Comparison of ENCODE assay signal across 20 cellular contexts in genomic region chr1:219805191-219805590, GRCh38.
DNase-seq lines count a peak whose midpoint lies in the region; ATAC-seq and TF ChIP-seq lines count a peak whose summit lies in the region.
"Had no signal": no experiment of that assay in that cellular context is flagged by ENCODE, and none has a peak within 500 bp of the region (broad histone marks: within the 10 kb centered on the region; RNA-seq: fewer than 3 reads in every experiment).

No MANE protein-coding gene starts in this region.

- H4K20me1 ChIP-seq in GM23338 (replicated peaks; ENCODE audit: insufficient read depth) (no peaks in the 10 kb centered on the region), PC-3 (ENCODE audit: low read length) (no peaks in the 10 kb centered on the region), mammary epithelial cell (ENCODE audit: insufficient read depth, low read length) (no peaks in the 10 kb centered on the region)

- no peaks in the 10 kb centered on the region for H3K36me3 ChIP-seq in GM23338 (ENCODE audit: insufficient read depth)
- H3K36me3 ChIP-seq in PC-3 (ENCODE audit: low read depth, low read length): no peaks in the 10 kb centered on the region
- H3K36me3 ChIP-seq in mammary epithelial cell (ENCODE audit: insufficient read depth, low read length): no peaks in the 10 kb centered on the region

- H2AFZ ChIP-seq in GM23338 (peak overlapping the region; percentile 58; the same call in 1 of the 2 replicates), PC-3 (ENCODE audit: low read length) (no peak overlapping the region), mammary epithelial cell (ENCODE audit: low read depth, low read length) (no peak overlapping the region)

- H3K27ac Mint-ChIP-seq in GM23338: no peak overlapping the region
- H3K27ac Mint-ChIP-seq: activated naive CD8-positive, alpha-beta T cell treated with anti-CD3 and anti-CD28 coated beads, Interleukin-2, amount 10 ng/mL, durations not matched to agents 7 days and 5 days; activated T-cell treated with anti-CD3 and anti-CD28 coated beads, Interleukin-2, amount 50 U/mL, for 24 hours had no signal

- no peak overlapping the region for H3K4me3 ChIP-seq in GM23338
- H3K4me3 ChIP-seq in PC-3 (ENCODE audit: low read length): no peak overlapping the region
- H3K4me3 ChIP-seq in mammary epithelial cell (replicated peaks in 1 of 3; ENCODE audit: insufficient read depth in 1 of 3, low read depth in 2 of 3, low read length in 3 of 3): no peak overlapping the region
- H3K4me3 ChIP-seq: SK-N-MC had no signal

- H3K27ac ChIP-seq in GM23338 (ENCODE audit: low read depth) (no peak overlapping the region), PC-3 (ENCODE audit: low read length) (no peak overlapping the region), mammary epithelial cell (ENCODE audit: insufficient read depth, low read depth, low read length) (no peak overlapping the region)
- H3K27ac ChIP-seq: SK-N-MC had no signal

- dilution Hi-C loops in mammary epithelial cell (cut with HindIII; ENCODE audit: low sequenced_read_pairs): no loop called here

- DNase-seq in NCI-H2107 treated with DMSO at 0.1 percent for 48 hours (lab: John Stamatoyannopoulos, UW; ENCODE audit: unreplicated experiment) (peak; percentile 61), NCI-H2107 (lab: John Stamatoyannopoulos, UW) (no peak), GM23338 (ENCODE audit: low spot score) (no peak), PC-3 (peak; percentile 68), fibroblast of peridontal ligament (ENCODE audit: extremely low read depth) (peak; percentile 31), CD1c-positive myeloid dendritic cell (ENCODE audit: extremely low spot score) (no peak), mammary epithelial cell (no peak), NCI-H128 (lab: John Stamatoyannopoulos, UW; ENCODE audit: unreplicated experiment) (no peak)
- DNase-seq: activated CD4-positive, alpha-beta T cell treated with anti-CD3 and anti-CD28 coated beads, Interleukin-2, amount 50 U/mL, for 4 hours; activated naive CD8-positive, alpha-beta T cell treated with anti-CD3 and anti-CD28 coated beads, Interleukin-2, amount 10 ng/mL, durations not matched to agents 7 days and 5 days; activated T-cell treated with anti-CD3 and anti-CD28 coated beads, Interleukin-2, amount 50 U/mL, for 24 hours; DMS153; H7; NCI-H1694; NK-92 treated with Interleukin-12 subunit alpha and Interleukin-12 subunit beta, amount 100 ng/mL, for 24 hours; stimulated activated CD4-positive, alpha-beta T cell treated with anti-CD3 and anti-CD28 coated beads, Interleukin-2, amount 100 ng/mL, for 48 hours; stimulated activated CD8-positive, alpha-beta memory T cell treated with anti-CD3 and anti-CD28 coated beads, Interleukin-4, amount 100 ng/mL, for 48 hours had no signal

- H3K4me2 ChIP-seq in GM23338: no peak overlapping the region
- no peak overlapping the region for H3K4me2 ChIP-seq in PC-3 (ENCODE audit: low read length)
- H3K4me2 ChIP-seq in mammary epithelial cell (ENCODE audit: insufficient read depth, low read depth, low read length): no peak overlapping the region

- no TSS peak for BruUV-seq in PC-3 (replicated peaks; lab: Mats Ljungman, UMichigan)
- BruUV-seq in mammary epithelial cell (replicated peaks; lab: Mats Ljungman, UMichigan): no TSS peak

- no peaks in the 10 kb centered on the region for H3K36me3 Mint-ChIP-seq in GM23338 (ENCODE audit: low read depth)
- H3K36me3 Mint-ChIP-seq: activated naive CD8-positive, alpha-beta T cell treated with anti-CD3 and anti-CD28 coated beads, Interleukin-2, amount 10 ng/mL, durations not matched to agents 7 days and 5 days had no signal

- 48% methylated on average over 6 of the region's 6 CpGs for WGBS in mammary epithelial cell (ENCODE audit: low coverage, missing lambda C conversion rate)

- TF ChIP-seq CTCF in GM23338 (conservative IDR thresholded peaks at IDR 0.05; ENCODE audit: low read depth in 2 of 2): peak; percentile 30 to 48; a peak in 3 of 4 replicates
- peak; percentile 97 for TF ChIP-seq CTCF in PC-3 (conservative IDR thresholded peaks at IDR 0.05; ENCODE audit: low read depth, low read length)
- peak in 1 of 2 donors; percentile 29 for TF ChIP-seq CTCF in mammary epithelial cell (conservative IDR thresholded peaks at IDR 0.05 in 1 of 2, IDR thresholded peaks at IDR 0.05 in 1 of 2; ENCODE audit: extremely low read depth in 1 of 2, insufficient read depth in 1 of 2, low read depth in 1 of 2, low read length in 2 of 2)

- no peaks in the 10 kb centered on the region for H3F3A ChIP-seq in GM23338 (replicated peaks; ENCODE audit: low read depth)
- H3F3A ChIP-seq in PC-3 (ENCODE audit: low read length, unreplicated experiment): no peaks in the 10 kb centered on the region

- ATAC-seq in GM23338 (no peak), PC-3 (peak; percentile 50; the same call in 1 of the 2 replicates)
- ATAC-seq: sciatic nerve had no signal

- H3K9ac ChIP-seq in PC-3 (ENCODE audit: low read length) (no peak overlapping the region), mammary epithelial cell (ENCODE audit: insufficient read depth, low read length) (no peak overlapping the region)

- intact Hi-C loops in PC-3 (cut with micrococcal nuclease): no loop called here
- intact Hi-C loops in mammary epithelial cell (cut with micrococcal nuclease): loop anchor here (2.0 to 5.0 kb wide), 3 partner anchors 148 to 1474 kb away; no protein-coding TSS in a partner anchor

- H3K4me1 Mint-ChIP-seq in GM23338: no peaks in the 10 kb centered on the region
- H3K4me1 Mint-ChIP-seq: activated naive CD8-positive, alpha-beta T cell treated with anti-CD3 and anti-CD28 coated beads, Interleukin-2, amount 10 ng/mL, durations not matched to agents 7 days and 5 days; central memory CD8-positive, alpha-beta T cell had no signal

- POLR2A ChIA-PET in PC-3 (lab: Charles Lee; ENCODE audit: unreplicated experiment): no interaction called here

- H3K79me2 ChIP-seq in GM23338 (replicated peaks; ENCODE audit: insufficient read depth) (no peaks in the 10 kb centered on the region), PC-3 (ENCODE audit: low read length) (no peaks in the 10 kb centered on the region), mammary epithelial cell (ENCODE audit: insufficient read depth, low read length) (no peaks in the 10 kb centered on the region)

- H3K9me3 ChIP-seq in PC-3 (ENCODE audit: low read length) (no peaks in the 10 kb centered on the region), mammary epithelial cell (replicated peaks; ENCODE audit: insufficient read depth, low read length) (no peaks in the 10 kb centered on the region)

- H3K27me3 ChIP-seq in GM23338 (ENCODE audit: insufficient read depth): no peaks in the 10 kb centered on the region
- H3K27me3 ChIP-seq in PC-3 (ENCODE audit: low read length): no peaks in the 10 kb centered on the region
- H3K27me3 ChIP-seq in mammary epithelial cell (ENCODE audit: insufficient read depth, low read length): peaks cover 4% of the 10 kb centered on the region

- peaks cover 9% of the 10 kb centered on the region; the same call in 1 of the 2 replicates for H3K9me2 ChIP-seq in GM23338 (ENCODE audit: insufficient read depth)
- H3K9me2 ChIP-seq in PC-3 (replicated peaks; ENCODE audit: low read length): no peaks in the 10 kb centered on the region

- H3K4me3 Mint-ChIP-seq in GM23338: no peak overlapping the region
- H3K4me3 Mint-ChIP-seq: activated naive CD8-positive, alpha-beta T cell treated with anti-CD3 and anti-CD28 coated beads, Interleukin-2, amount 10 ng/mL, durations not matched to agents 7 days and 5 days; activated T-cell treated with anti-CD3 and anti-CD28 coated beads, Interleukin-2, amount 50 U/mL, for 24 hours; central memory CD8-positive, alpha-beta T cell had no signal

- CTCF ChIA-PET in PC-3 (lab: Charles Lee): no interaction called here
- CTCF ChIA-PET in mammary epithelial cell (lab: Charles Lee; ENCODE audit: low non-redundant PET): no interaction called here

- H3K9me3 Mint-ChIP-seq in GM23338: no peaks in the 10 kb centered on the region
- H3K9me3 Mint-ChIP-seq: activated naive CD8-positive, alpha-beta T cell treated with anti-CD3 and anti-CD28 coated beads, Interleukin-2, amount 10 ng/mL, durations not matched to agents 7 days and 5 days; activated T-cell treated with anti-CD3 and anti-CD28 coated beads, Interleukin-2, amount 50 U/mL, for 24 hours; central memory CD8-positive, alpha-beta T cell had no signal

- no peaks in the 10 kb centered on the region for H3K4me1 ChIP-seq in GM23338 (ENCODE audit: insufficient read depth)
- peaks cover 6% of the 10 kb centered on the region; the same call in 1 of the 2 replicates for H3K4me1 ChIP-seq in PC-3 (ENCODE audit: insufficient read depth, low read length)
- no peaks in the 10 kb centered on the region for H3K4me1 ChIP-seq in mammary epithelial cell (ENCODE audit: insufficient read depth, low read length)

- in situ Hi-C loops in mammary epithelial cell (cut with MboI; ENCODE audit: low sequenced_read_pairs in 2 of 2): loop anchor here (25.0 kb wide), 1 partner anchor 1468 kb away; the partner anchor contains the start of gene TGFB2 (in 2 of the 2)

- H3K27me3 Mint-ChIP-seq in GM23338 (ENCODE audit: insufficient read depth, low read depth, poor library complexity): no peaks in the 10 kb centered on the region

TF ChIP-seq in GM23338, 12 proteins besides CTCF, POLR2A, EP300 and RAD21 (continues in another document):
- no peak for TF ChIP-seq ZNF114 (CRISPR knock-in tag; IDR thresholded peaks at IDR 0.05)

Comparison
In these comparisons a context has a peak if more than half of its experiments do, and no peak if none do; other contexts are left out.
1. DNase-seq: peak in NCI-H2107 treated with DMSO at 0.1 percent for 48 hours (single experiment), PC-3 (single experiment) and fibroblast of peridontal ligament (single experiment); none in NCI-H2107 (single experiment), GM23338 (single experiment), CD1c-positive myeloid dendritic cell (single experiment), mammary epithelial cell (single experiment) and NCI-H128 (single experiment).